In genomic region chr21:39088831-39089380, GRCh38 we compare ENCODE assay signal across 11 cellular contexts.
DNase-seq lines count a peak whose midpoint lies in the region; ATAC-seq and TF ChIP-seq lines count a peak whose summit lies in the region.
"Had no signal": no experiment of that assay in that cellular context is flagged by ENCODE, and none has a peak within 500 bp of the region (broad histone marks: within the 10 kb centered on the region; RNA-seq: fewer than 3 reads in every experiment).

No MANE protein-coding gene starts in this region.

- H3K27me3 ChIP-seq in ascending aorta = no peaks in the 10 kb centered on the region
- H3K27me3 ChIP-seq in CD8-positive, alpha-beta memory T cell (ENCODE audit: insufficient read depth, low read length, poor library complexity, severe bottlenecking) = no peaks in the 10 kb centered on the region

- peak in 2 of 3 experiments; percentile 26 to 38 for TF ChIP-seq CTCF in ascending aorta (IDR thresholded peaks at IDR 0.05)
- no peak for TF ChIP-seq CTCF in Calu3 (IDR thresholded peaks at IDR 0.05; ENCODE audit: unreplicated experiment)
- TF ChIP-seq CTCF in lower leg skin (IDR thresholded peaks at IDR 0.05) = no peak

- no peaks in the 10 kb centered on the region for H3K9me3 ChIP-seq in ascending aorta
- H3K9me3 ChIP-seq in CD8-positive, alpha-beta memory T cell (ENCODE audit: low read length) = no peaks in the 10 kb centered on the region

- H3K27ac ChIP-seq in ascending aorta = peak overlapping the region; percentile 94 to 97
- no peak overlapping the region for H3K27ac ChIP-seq in CD8-positive, alpha-beta memory T cell (ENCODE audit: low read depth, low read length)

- no peaks in the 10 kb centered on the region for H3K4me1 Mint-ChIP-seq in CD8-positive, alpha-beta memory T cell
- no peaks in the 10 kb centered on the region for H3K4me1 Mint-ChIP-seq in Calu3 (ENCODE audit: low read depth, unreplicated experiment)

- H3K36me3 ChIP-seq in ascending aorta = no peaks in the 10 kb centered on the region
- H3K36me3 ChIP-seq in CD8-positive, alpha-beta memory T cell (ENCODE audit: insufficient read depth, low read length) = no peaks in the 10 kb centered on the region

- H3K4me3 Mint-ChIP-seq in CD8-positive, alpha-beta memory T cell = no peak overlapping the region
- no peak overlapping the region for H3K4me3 Mint-ChIP-seq in Calu3 (ENCODE audit: low read depth, unreplicated experiment)

- POLR2A ChIA-PET in CD8-positive, alpha-beta memory T cell (lab: Charles Lee) = no interaction called here

- H3K4me3 ChIP-seq in ascending aorta (no peak overlapping the region), lower leg skin (ENCODE audit: low read depth, poor library complexity, severe bottlenecking) (no peak overlapping the region)
- H3K4me3 ChIP-seq in CD8-positive, alpha-beta memory T cell (ENCODE audit: low read length) = no peak overlapping the region

- TF ChIP-seq POLR2A in lower leg skin (IDR thresholded peaks at IDR 0.05) = no peak

- no peaks in the 10 kb centered on the region for H3K36me3 Mint-ChIP-seq in CD8-positive, alpha-beta memory T cell
- H3K36me3 Mint-ChIP-seq in Calu3 (ENCODE audit: insufficient read depth, unreplicated experiment) = no peaks in the 10 kb centered on the region

- 74 to 86% methylated on average over 9 of the region's 9 CpGs for WGBS in lower leg skin, 2 donors

- no TSS peak for BruUV-seq in Calu3 (replicated peaks; lab: Mats Ljungman, UMichigan)

- DNase-seq in stimulated activated CD4-positive, alpha-beta T cell treated with anti-CD3 and anti-CD28 coated beads, Interleukin-1b, Interleukin-23, amount 100 ng/mL, for 48 hours = peak; percentile 12
- no peak for DNase-seq in stimulated activated CD4-positive, alpha-beta T cell treated with anti-CD3 and anti-CD28 coated beads, Interleukin-2, amount 100 ng/mL, for 24 hours
- DNase-seq in ascending aorta (ENCODE audit: low spot score in 2 of 2) (peak; percentile 71 to 94), left cardiac atrium (no peak), Calu3 (no peak), lower leg skin (ENCODE audit: low spot score in 2 of 2) (no peak), NOMO-1 treated with DMSO at 0.1 percent for 48 hours (lab: John Stamatoyannopoulos, UW; ENCODE audit: unreplicated experiment) (no peak)
- no peak for DNase-seq in CD8-positive, alpha-beta memory T cell
- DNase-seq: activated T-cell treated with anti-CD3 and anti-CD28 coated beads, Interleukin-2, amount 50 U/mL, for 48 hours; C1 segment of cervical spinal cord; glutamatergic neuron had no signal

- H3K9me3 Mint-ChIP-seq in CD8-positive, alpha-beta memory T cell = no peaks in the 10 kb centered on the region
- H3K9me3 Mint-ChIP-seq in Calu3 (ENCODE audit: low read depth, unreplicated experiment) = no peaks in the 10 kb centered on the region

- CTCF ChIA-PET in CD8-positive, alpha-beta memory T cell (lab: Charles Lee) = no interaction called here
- CTCF ChIA-PET in Calu3 (lab: Charles Lee) = no interaction called here

- H3K4me1 ChIP-seq in ascending aorta = peaks cover 12 to 33% of the 10 kb centered on the region in 2 donors
- H3K4me1 ChIP-seq in CD8-positive, alpha-beta memory T cell (ENCODE audit: insufficient read depth, low read length) = no peaks in the 10 kb centered on the region

- peak; percentile 5 to 8 for ATAC-seq in left cardiac atrium

- no peak overlapping the region for H3K27ac Mint-ChIP-seq in CD8-positive, alpha-beta memory T cell
- H3K27ac Mint-ChIP-seq in Calu3 (ENCODE audit: unreplicated experiment) = no peak overlapping the region

- intact Hi-C loops in ascending aorta (cut with DNase I) = loop anchor here (1.0 to 5.0 kb wide), 6 partner anchors 15 to 357 kb away; no protein-coding TSS in a partner anchor
- intact Hi-C loops in left cardiac atrium (cut with DNase I) = loop anchor here in 1 of 2 donors (5.0 kb wide), 1 partner anchor 177 kb away; no protein-coding TSS in a partner anchor
- intact Hi-C loops in Calu3 (cut with micrococcal nuclease; ENCODE audit: unreplicated experiment) = no loop called here
- intact Hi-C loops in lower leg skin (cut with DNase I; ENCODE audit: low total_unique reads) = no loop called here

- H3K27me3 Mint-ChIP-seq in CD8-positive, alpha-beta memory T cell = peaks cover 5 to 10% of the 10 kb centered on the region in 2 donors
- peaks cover 2% of the 10 kb centered on the region for H3K27me3 Mint-ChIP-seq in Calu3 (ENCODE audit: unreplicated experiment)

Comparison
In these comparisons a context has a peak if more than half of its experiments do, and no peak if none do; other contexts are left out.
1. DNase-seq: peak in stimulated activated CD4-positive, alpha-beta T cell treated with anti-CD3 and anti-CD28 coated beads, Interleukin-1b, Interleukin-23, amount 100 ng/mL, for 48 hours (single experiment) and ascending aorta (2 of 2); none in stimulated activated CD4-positive, alpha-beta T cell treated with anti-CD3 and anti-CD28 coated beads, Interleukin-2, amount 100 ng/mL, for 24 hours (0 of 2), left cardiac atrium (single experiment), CD8-positive, alpha-beta memory T cell (0 of 5), Calu3 (single experiment), lower leg skin (0 of 2) and NOMO-1 treated with DMSO at 0.1 percent for 48 hours (single experiment).
2. CTCF ChIP-seq: peak in ascending aorta (2 of 3); none in Calu3 (single experiment) and lower leg skin (0 of 3).